Comparison of ENCODE assay signal across 8 cellular contexts in genomic region chr1:234499119-234500039, GRCh38. TPM values are rescaled to one million over a fixed set of nuclear protein-coding genes. Genes with fewer than 3 reads are reported as not detected.
DNase-seq lines count a peak whose midpoint lies in the region; ATAC-seq, FAIRE-seq and TF ChIP-seq lines count a peak whose summit lies in the region.

No MANE protein-coding gene starts in this region.

- no peak overlapping the region for H4K91ac ChIP-seq in H1 (replicated peaks; ENCODE audit: insufficient read length, low read length)

- H2BK20ac ChIP-seq in H1 (ENCODE audit: low read length), result 0 out of 2 replicates have a peak overlapping the region, but pooled peaks have one; percentile 43

- H2AFZ ChIP-seq in H1 (ENCODE audit: low read length), result peak overlapping the region; percentile 98

- H2BK15ac ChIP-seq in H1 (ENCODE audit: low read length), result peak overlapping the region; percentile 47; the same call in 1 of the 2 replicates

- H3K9ac ChIP-seq in H1 (replicated peaks in 1 of 4; ENCODE audit: extremely low read depth in 1 of 4, low read depth in 3 of 4, low read length in 3 of 4), result no peak overlapping the region

- DNase-seq in HPDE6-E6E7 (ENCODE audit: extremely low spot score), result peak; percentile 76
- peak; percentile 87 for DNase-seq in NOMO-1 treated with DMSO at 0.1 percent for 48 hours (lab: John Stamatoyannopoulos, UW; ENCODE audit: unreplicated experiment)
- DNase-seq in activated CD8-positive, alpha-beta memory T cell treated with anti-CD3 and anti-CD28 coated beads, Interleukin-2, amount 50 U/mL, for 1 hour (ENCODE audit: extremely low read depth), result peak; percentile 61
- peak in 1 of 2 experiments; percentile 96 for DNase-seq in H1 (ENCODE audit: low read depth in 1 of 2, low spot score in 2 of 2)
- peak; percentile 94 for DNase-seq in midbrain (lab: John Stamatoyannopoulos, UW)
- peak; percentile 70 for DNase-seq in stimulated activated CD8-positive, alpha-beta memory T cell treated with anti-CD3 and anti-CD28 coated beads, Interleukin-15, amount 100 ng/mL, for 24 hours (ENCODE audit: low read depth)

- no peak overlapping the region for H3K4me3 ChIP-seq in H1 (ENCODE audit: extremely low read depth in 1 of 4, insufficient read depth in 2 of 4, low read depth in 3 of 4, low read length in 4 of 4)

- H3K23ac ChIP-seq in H1 (ENCODE audit: insufficient read length), result no peak overlapping the region

- no peak overlapping the region for H2AK5ac ChIP-seq in H1 (ENCODE audit: low read depth, low read length)

- H3K79me2 ChIP-seq in H1 (ENCODE audit: control insufficient read depth in 1 of 2, insufficient read depth in 2 of 2, low read length in 2 of 2), result no peaks in the 10 kb centered on the region

- no peak overlapping the region for H2BK5ac ChIP-seq in H1 (ENCODE audit: low read depth, low read length)

- TF ChIP-seq POLR2A in H1 (IDR thresholded peaks at IDR 0.05; ENCODE audit: control extremely low read depth in 1 of 2, low read depth in 2 of 2, low read length in 2 of 2), result no peak

- ATAC-seq in GM18511 (IDR thresholded peaks at IDR 0.05; ENCODE audit: unreplicated experiment), result peak; percentile 47

- H3K27me3 ChIP-seq in H1 (replicated peaks in 1 of 4; ENCODE audit: control insufficient read depth in 3 of 4, extremely low read depth in 1 of 4, insufficient read depth in 3 of 4, low read length in 3 of 4), result no peaks in the 10 kb centered on the region

- POLR2A ChIA-PET in H1 (lab: Charles Lee; ENCODE audit: partially characterized antibody), result interaction anchor here (0.7 to 1.4 kb wide), 6 partner anchors 8 to 606 kb away, joined by 3 to 6 read pairs (median 3); partner anchors contain the start of gene IRF2BP2

- no peaks in the 10 kb centered on the region for H3K79me1 ChIP-seq in H1 (ENCODE audit: low read depth, low read length)

- TF ChIP-seq EP300 in H1 (IDR thresholded peaks at IDR 0.05; ENCODE audit: borderline replicate concordance in 1 of 2, low read depth in 2 of 2, low read length in 2 of 2), result no peak

- FAIRE-seq in A204.1 (lab: Jason Lieb, UNC) (peak; percentile 76), H1 (lab: Jason Lieb, UNC) (no peak)

- H3K18ac ChIP-seq in H1 (ENCODE audit: extremely low read depth, low read length), result peak overlapping the region; percentile 92

- CTCF ChIA-PET in H1 (lab: Charles Lee; ENCODE audit: partially characterized antibody), result interaction anchor here (0.7 to 4.2 kb wide), 47 partner anchors 10 to 634 kb away, joined by 3 to 27 read pairs (median 4); no protein-coding TSS in a partner anchor

- H3K4ac ChIP-seq in H1 (replicated peaks; ENCODE audit: insufficient read length, low read depth, low read length), result no peak overlapping the region

- H3K27ac ChIP-seq in H1 (ENCODE audit: low read depth, low read length), result no peak overlapping the region

- H3K36me3 ChIP-seq in H1 (ENCODE audit: control insufficient read depth in 2 of 4, insufficient read depth in 4 of 4, low read length in 3 of 4), result no peaks in the 10 kb centered on the region

- H2BK120ac ChIP-seq in H1 (replicated peaks; ENCODE audit: low read depth, low read length), result no peak overlapping the region

- whole genome bisulfite sequencing in H1 (ENCODE audit: extremely low coverage in 1 of 2, insufficient coverage in 1 of 2, insufficient read length in 1 of 2, insufficient replicate concordance in 2 of 2, low coverage in 1 of 2, low lambda C conversion rate in 2 of 2, missing lambda C conversion rate in 1 of 2), 2 experiments, result 47% methylated on average over 29 of the region's 29 CpGs; no CpG with 5 or more reads in 1 of the 2 experiments

- 0 out of 2 replicates have a peak overlapping the region, but pooled peaks have one; percentile 5 for H2BK12ac ChIP-seq in H1 (ENCODE audit: low read depth, low read length)

- H4K5ac ChIP-seq in H1 (ENCODE audit: insufficient read length, low read depth, low read length), result no peak overlapping the region

- H3K9me3 ChIP-seq in H1 (ENCODE audit: insufficient read depth in 2 of 2, low read depth in 1 of 2, low read length in 1 of 2), result no peaks in the 10 kb centered on the region

- H3K4me1 ChIP-seq in H1 (replicated peaks in 1 of 4; ENCODE audit: control insufficient read depth in 3 of 4, insufficient read depth in 4 of 4, low read length in 3 of 4), result peaks cover 0 to 3% (median 0%) of the 10 kb centered on the region in 4 experiments; a peak in 2 of 7 replicates

- no peak overlapping the region for H4K8ac ChIP-seq in H1 (ENCODE audit: extremely low read depth, insufficient read depth, low read length)

- H3K4me2 ChIP-seq in H1 (ENCODE audit: insufficient read depth in 1 of 2, low read depth in 2 of 2, low read length in 2 of 2), result no peak overlapping the region

- H3K14ac ChIP-seq in H1 (ENCODE audit: insufficient read length), result no peak overlapping the region

- TF ChIP-seq RAD21 in H1 (IDR thresholded peaks at IDR 0.05 in 1 of 2, conservative IDR thresholded peaks at IDR 0.05 in 1 of 2; ENCODE audit: low read depth in 2 of 2, low read length in 2 of 2), result peak; percentile 98 to 99

- no peak overlapping the region for H3K56ac ChIP-seq in H1 (replicated peaks; ENCODE audit: insufficient read length, low read depth, low read length)

- TF ChIP-seq CTCF in H1 (IDR thresholded peaks at IDR 0.05; ENCODE audit: control extremely low read depth in 1 of 3, insufficient read depth in 1 of 3, low read depth in 1 of 3, low read length in 3 of 3), result peak; percentile 85 to 92 (median 91)

- no peaks in the 10 kb centered on the region for H4K20me1 ChIP-seq in H1 (replicated peaks in 1 of 2; ENCODE audit: control insufficient read depth in 1 of 2, insufficient read depth in 2 of 2, low read length in 2 of 2)

- H3K23me2 ChIP-seq in H1 (ENCODE audit: low read depth, low read length), result no peaks in the 10 kb centered on the region

TF ChIP-seq in H1, 55 proteins besides CTCF, POLR2A, EP300 and RAD21:
- TF ChIP-seq ASH2L (IDR thresholded peaks at IDR 0.05; ENCODE audit: low read length) (peak; percentile 49), BRCA1 (IDR thresholded peaks at IDR 0.05; ENCODE audit: low read depth, low read length) (no peak), E2F6 (IDR thresholded peaks at IDR 0.05) (peak; percentile 89), SIX5 (IDR thresholded peaks at IDR 0.05; ENCODE audit: low read depth, low read length) (no peak), TAF7 (optimal IDR thresholded peaks at IDR 0.05; ENCODE audit: borderline replicate concordance, low read depth, low read length) (peak; percentile 41), SRF (IDR thresholded peaks at IDR 0.05; ENCODE audit: low read depth, low read length) (0 out of 2 replicates have a peak, but pooled peaks have one; percentile 2), KDM4A (IDR thresholded peaks at IDR 0.05; ENCODE audit: low read depth, low read length, severe bottlenecking) (no peak), MAX (IDR thresholded peaks at IDR 0.05) (peak; percentile 97)
- TF ChIP-seq, protein P1, sequence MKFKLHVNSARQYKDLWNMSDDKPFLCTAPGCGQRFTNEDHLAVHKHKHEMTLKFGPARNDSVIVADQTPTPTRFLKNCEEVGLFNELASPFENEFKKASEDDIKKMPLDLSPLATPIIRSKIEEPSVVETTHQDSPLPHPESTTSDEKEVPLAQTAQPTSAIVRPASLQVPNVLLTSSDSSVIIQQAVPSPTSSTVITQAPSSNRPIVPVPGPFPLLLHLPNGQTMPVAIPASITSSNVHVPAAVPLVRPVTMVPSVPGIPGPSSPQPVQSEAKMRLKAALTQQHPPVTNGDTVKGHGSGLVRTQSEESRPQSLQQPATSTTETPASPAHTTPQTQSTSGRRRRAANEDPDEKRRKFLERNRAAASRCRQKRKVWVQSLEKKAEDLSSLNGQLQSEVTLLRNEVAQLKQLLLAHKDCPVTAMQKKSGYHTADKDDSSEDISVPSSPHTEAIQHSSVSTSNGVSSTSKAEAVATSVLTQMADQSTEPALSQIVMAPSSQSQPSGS (IDR thresholded peaks at IDR 0.05; ENCODE audit: low read length), result no peak

RNA-seq across cellular contexts. Expression of gene TARBP1, which starts 20.4 kb away (rescaled TPM):
- 18.6 and 21.9 TPM in 2 replicates for total RNA-seq in H1 (2021; fragmentation: NEBNext Ultra II Directional; extraction: Animal tissue kit (Norgen Biotek cat#: 25700))
- polyA plus RNA-seq in H1 (2011; rRNA removed), result 18.8 and 32.3 TPM in 2 replicates
- 30.1 TPM for polyA plus RNA-seq in H1 (2011; cell fraction: cytosol; rRNA removed)
- 38.3 TPM for polyA plus RNA-seq in H1 (2011; cell fraction: nucleus; rRNA removed)
- 23.6 to 27.0 TPM (median 24.8 TPM) in 4 replicates for polyA plus RNA-seq in H1 (2012, experiment 1 of 2)
- polyA plus RNA-seq in H1 (2012, experiment 2 of 2), result 3.3 TPM
- 10.5 TPM for polyA plus RNA-seq in H1 (2013, experiment 1 of 2)
- polyA plus RNA-seq in H1 (2013, experiment 2 of 2), result 9.7 TPM
- polyA minus RNA-seq in H1 (2011; rRNA and poly(A)+ RNA removed), result 17.4 and 23.1 TPM in 2 replicates
- 9.3 TPM for polyA minus RNA-seq in H1 (2011; cell fraction: cytosol; rRNA and poly(A)+ RNA removed)
- 22.0 TPM for polyA minus RNA-seq in H1 (2011; cell fraction: nucleus; rRNA and poly(A)+ RNA removed)
